20 cellular contexts compared by ENCODE assay signal in genomic region chr9:133938086-133938485, GRCh38.
"Had no signal": no experiment of that assay in that cellular context is flagged by ENCODE, and none has a peak within 500 bp of the region (broad histone marks: within the 10 kb centered on the region; RNA-seq: fewer than 3 reads in every experiment).

No MANE protein-coding gene starts in this region.

- H3K9me3 ChIP-seq: adrenal gland had no signal

- DNase-seq: activated CD4-positive, alpha-beta T cell treated with anti-CD3 and anti-CD28 coated beads for 48 hours; activated CD4-positive, alpha-beta T cell treated with anti-CD3 and anti-CD28 coated beads, Interleukin-2, amount 50 U/mL, for 4 hours; activated CD4-positive, CD25-positive, alpha-beta regulatory T cell treated with anti-CD3 and anti-CD28 coated beads, Interleukin-2, amount 50 U/mL, for 72 hours; activated CD8-positive, alpha-beta memory T cell treated with anti-CD3 and anti-CD28 coated beads, Interleukin-2, amount 50 U/mL, for 48 hours; activated CD8-positive, alpha-beta T cell treated with anti-CD3 and anti-CD28 coated beads, Interleukin-2, amount 10 ng/mL, durations not matched to agents 7 days and 5 days; activated naive CD4-positive, alpha-beta T cell treated with anti-CD3 and anti-CD28 coated beads, Interleukin-2, amount 50 U/mL, for 16 hours; activated naive CD8-positive, alpha-beta T cell treated with anti-CD3 and anti-CD28 coated beads, Interleukin-2, amount 10 ng/mL, durations not matched to agents 7 days and 5 days; activated T-cell treated with anti-CD3 and anti-CD28 coated beads, Interleukin-2, amount 50 U/mL, for 1 hour; adrenal gland; aorta; central memory CD4-positive, alpha-beta T cell; Kasumi-1; NCI-H1694; NCI-H2029 treated with DMSO at 0.1 percent for 48 hours; NCI-H446; NCI-H524; PC-3; SHP77 treated with DMSO at 0.1 percent for 48 hours had no signal

- H3K4me3 ChIP-seq: adrenal gland had no signal

- H3K36me3 ChIP-seq: adrenal gland had no signal

- H3K27ac ChIP-seq: adrenal gland had no signal

- H3K27me3 ChIP-seq: adrenal gland had no signal

- H3K4me1 Mint-ChIP-seq: activated naive CD8-positive, alpha-beta T cell treated with anti-CD3 and anti-CD28 coated beads, Interleukin-2, amount 10 ng/mL, durations not matched to agents 7 days and 5 days had no signal

- H3K9me3 Mint-ChIP-seq: T-helper 1 cell treated with Interleukin-12 subunit alpha and Interleukin-12 subunit beta and Interleukin-4 antibody, amounts not matched to agents 30 μg/mL and 1 μg/mL, for 36 hours had no signal

- ATAC-seq: activated CD8-positive, alpha-beta T cell treated with anti-CD3 and anti-CD28 coated beads, Interleukin-2, amount 10 ng/mL, durations not matched to agents 7 days and 5 days; PC-3; WTC11 had no signal

- H3K27me3 Mint-ChIP-seq: activated naive CD8-positive, alpha-beta T cell treated with anti-CD3 and anti-CD28 coated beads, Interleukin-2, amount 10 ng/mL, durations not matched to agents 7 days and 5 days had no signal

- H3K27ac Mint-ChIP-seq: activated CD8-positive, alpha-beta T cell treated with anti-CD3 and anti-CD28 coated beads, Interleukin-2, amount 10 ng/mL, durations not matched to agents 7 days and 5 days; activated naive CD8-positive, alpha-beta T cell treated with anti-CD3 and anti-CD28 coated beads, Interleukin-2, amount 10 ng/mL, durations not matched to agents 7 days and 5 days; T-helper 1 cell treated with Interleukin-12 subunit alpha and Interleukin-12 subunit beta and Interleukin-4 antibody, amounts not matched to agents 30 μg/mL and 1 μg/mL, for 36 hours had no signal

- H3K4me3 Mint-ChIP-seq: activated CD8-positive, alpha-beta T cell treated with anti-CD3 and anti-CD28 coated beads, Interleukin-2, amount 10 ng/mL, durations not matched to agents 7 days and 5 days; activated naive CD8-positive, alpha-beta T cell treated with anti-CD3 and anti-CD28 coated beads, Interleukin-2, amount 10 ng/mL, durations not matched to agents 7 days and 5 days; T-helper 1 cell treated with Interleukin-12 subunit alpha and Interleukin-12 subunit beta and Interleukin-4 antibody, amounts not matched to agents 30 μg/mL and 1 μg/mL, for 36 hours; WTC11 had no signal
